16 cellular contexts compared by ENCODE assay signal in the genomic region with DNA sequence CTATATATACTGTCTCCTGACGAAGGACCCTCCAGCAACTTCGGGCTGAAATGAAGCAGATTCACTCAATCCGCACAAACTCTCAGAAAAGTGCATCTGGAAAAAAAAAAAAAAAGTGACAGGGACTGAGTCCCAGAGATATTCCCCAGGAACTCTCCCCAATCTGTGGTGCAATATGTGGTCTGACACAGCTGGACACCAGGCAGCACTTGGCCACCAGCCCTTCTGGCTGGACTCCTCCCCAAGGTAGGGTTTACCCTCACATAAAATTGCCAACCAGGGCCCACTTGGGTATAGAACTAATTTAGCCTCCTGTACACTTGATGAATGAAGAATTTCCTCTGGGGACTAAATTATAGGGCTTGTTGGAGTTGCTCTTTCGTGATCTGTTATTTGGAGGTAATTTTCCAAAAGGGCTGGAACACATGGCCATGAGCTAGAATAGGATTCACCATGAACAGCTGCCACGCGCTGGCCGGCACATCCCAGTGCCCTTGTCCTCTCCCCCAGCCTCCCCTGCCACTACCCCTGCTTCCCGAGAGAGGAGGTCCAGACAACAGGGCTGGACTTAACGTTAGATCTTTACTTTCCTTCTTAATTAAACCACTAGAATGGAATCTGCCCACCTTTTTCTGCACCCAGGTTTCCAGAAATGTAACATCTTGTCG.
A peak's percentile ranks its signal among the peaks of the same experiment; 100 is the strongest.
DNase-seq lines count a peak whose midpoint lies in the region; ATAC-seq and TF ChIP-seq lines count a peak whose summit lies in the region.
"Had no signal": no experiment of that assay in that cellular context is flagged by ENCODE, and none has a peak within 500 bp of the region (broad histone marks: within the 10 kb centered on the region; RNA-seq: fewer than 3 reads in every experiment).

No MANE protein-coding gene starts in this region.

- H3K4ac ChIP-seq in neuronal stem cell (ENCODE audit: low read length), result no peak overlapping the region

- no peaks in the 10 kb centered on the region for H3K79me2 ChIP-seq in hepatocyte

- 67% methylated on average over 10 of the region's 10 CpGs for WGBS in hepatocyte (ENCODE audit: low lambda C conversion rate, missing lambda C conversion rate)
- WGBS in neuronal stem cell (ENCODE audit: extremely low coverage in 2 of 2, insufficient read length in 2 of 2, insufficient replicate concordance in 1 of 2), 2 donors, result no CpG with 5 or more reads among the region's 10 CpGs

- DNase-seq in NCI-H1436 (lab: John Stamatoyannopoulos, UW) (peak; percentile 8), NCI-H1436 treated with DMSO at 0.1 percent for 48 hours (lab: John Stamatoyannopoulos, UW) (no peak), NCI-H2081 (lab: John Stamatoyannopoulos, UW) (peak; percentile 71 to 93), hepatocyte (ENCODE audit: low spot score) (no peak), neuronal stem cell (ENCODE audit: low spot score) (no peak), NCI-H1694 treated with DMSO at 0.1 percent for 48 hours (lab: John Stamatoyannopoulos, UW) (no peak), NCI-H526 (lab: John Stamatoyannopoulos, UW) (no peak)
- DNase-seq: CD8-positive, alpha-beta memory T cell; GF-D8; GM23248; KBM-7; NCI-H524 treated with DMSO at 0.1 percent for 48 hours; RPMI8226; SJCRH30 had no signal

- no peak overlapping the region for H2BK12ac ChIP-seq in neuronal stem cell (ENCODE audit: low read length)

- no peak overlapping the region for H3K23ac ChIP-seq in neuronal stem cell (ENCODE audit: low read depth, low read length, poor library complexity)

- peak overlapping the region; percentile 58 for H3K18ac ChIP-seq in neuronal stem cell (ENCODE audit: low read length)

- H3K9me2 ChIP-seq in hepatocyte (replicated peaks; ENCODE audit: insufficient read depth), result no peaks in the 10 kb centered on the region

- H4K20me1 ChIP-seq in hepatocyte (ENCODE audit: insufficient read depth, poor library complexity, severe bottlenecking), result no peaks in the 10 kb centered on the region

- H3K4me1 ChIP-seq in hepatocyte (ENCODE audit: insufficient read depth) (peaks cover 6% of the 10 kb centered on the region), neuronal stem cell (ENCODE audit: control insufficient read depth in 2 of 2, insufficient read depth in 1 of 2, low read depth in 1 of 2, low read length in 2 of 2) (peaks cover 0 to 15% of the 10 kb centered on the region in 2 donors)
- H3K4me1 ChIP-seq: SJCRH30 had no signal

- no peaks in the 10 kb centered on the region for H3K27me3 ChIP-seq in hepatocyte
- H3K27me3 ChIP-seq in neuronal stem cell (ENCODE audit: control insufficient read depth in 3 of 3, insufficient read depth in 3 of 3, low read depth in 1 of 3, low read length in 3 of 3), result no peaks in the 10 kb centered on the region
- H3K27me3 ChIP-seq: SJCRH30 had no signal

- no peak overlapping the region for H2BK5ac ChIP-seq in neuronal stem cell (ENCODE audit: low read length)

- no peak overlapping the region for H3K9ac ChIP-seq in neuronal stem cell (ENCODE audit: low read depth, low read length, poor library complexity)
- H3K9ac ChIP-seq: GM23248 had no signal

- no peak overlapping the region for H2BK120ac ChIP-seq in neuronal stem cell (ENCODE audit: low read depth, low read length)

- H4K8ac ChIP-seq in neuronal stem cell (ENCODE audit: low read depth, low read length), result no peak overlapping the region

- H2AFZ ChIP-seq in hepatocyte (no peak overlapping the region), neuronal stem cell (ENCODE audit: low read length) (no peak overlapping the region)
- H2AFZ ChIP-seq: GM23248 had no signal

- H3K79me1 ChIP-seq in neuronal stem cell (ENCODE audit: low read depth, low read length), result no peaks in the 10 kb centered on the region

- H3K9me3 ChIP-seq in hepatocyte (ENCODE audit: low read depth) (no peaks in the 10 kb centered on the region), neuronal stem cell (replicated peaks in 1 of 2; ENCODE audit: control insufficient read depth in 2 of 2, insufficient read depth in 1 of 2, low read depth in 1 of 2, low read length in 2 of 2) (no peaks in the 10 kb centered on the region)
- H3K9me3 ChIP-seq: SJCRH30 had no signal

- H3K27ac ChIP-seq in hepatocyte (no peak overlapping the region), neuronal stem cell (replicated peaks; ENCODE audit: low read length) (peak overlapping the region; percentile 62)
- H3K27ac ChIP-seq: GM23248, SJCRH30 had no signal

- ATAC-seq in GM19455 (IDR thresholded peaks at IDR 0.05; ENCODE audit: unreplicated experiment), result no peak
- ATAC-seq: HCT116 had no signal

- H3K4me2 ChIP-seq in hepatocyte (peak overlapping the region; percentile 45), neuronal stem cell (ENCODE audit: insufficient read depth, low read length, poor library complexity, severe bottlenecking) (peak overlapping the region; percentile 21)

- H4K91ac ChIP-seq in neuronal stem cell (ENCODE audit: low read depth, low read length, poor library complexity), result no peak overlapping the region

- H3K4me3 ChIP-seq in hepatocyte (no peak overlapping the region), neuronal stem cell (ENCODE audit: low read length in 2 of 2) (no peak overlapping the region)
- H3K4me3 ChIP-seq: GM23248, SJCRH30 had no signal

- H2BK15ac ChIP-seq in neuronal stem cell (ENCODE audit: low read length), result no peak overlapping the region

- H3K36me3 ChIP-seq in hepatocyte (replicated peaks; ENCODE audit: insufficient read depth, low read depth) (no peaks in the 10 kb centered on the region), neuronal stem cell (replicated peaks in 1 of 2; ENCODE audit: control insufficient read depth in 2 of 2, insufficient read depth in 2 of 2, low read length in 2 of 2) (no peaks in the 10 kb centered on the region)
- H3K36me3 ChIP-seq: SJCRH30 had no signal

- no peak for TF ChIP-seq CTCF in hepatocyte (IDR thresholded peaks at IDR 0.05; ENCODE audit: poor library complexity)

- no peak overlapping the region for H3K14ac ChIP-seq in neuronal stem cell (ENCODE audit: low read length)

- H2AK5ac ChIP-seq in neuronal stem cell (ENCODE audit: low read depth, low read length), result no peak overlapping the region

Comparison
In these comparisons a context has a peak if more than half of its experiments do, and no peak if none do; other contexts are left out.
1. DNase-seq: peak in NCI-H1436 (single experiment) and NCI-H2081 (2 of 2); none in NCI-H1436 treated with DMSO at 0.1 percent for 48 hours (single experiment), hepatocyte (single experiment), neuronal stem cell (single experiment), NCI-H1694 treated with DMSO at 0.1 percent for 48 hours (single experiment) and NCI-H526 (0 of 2).